8 cellular contexts compared by ENCODE assay signal in the genomic region with DNA sequence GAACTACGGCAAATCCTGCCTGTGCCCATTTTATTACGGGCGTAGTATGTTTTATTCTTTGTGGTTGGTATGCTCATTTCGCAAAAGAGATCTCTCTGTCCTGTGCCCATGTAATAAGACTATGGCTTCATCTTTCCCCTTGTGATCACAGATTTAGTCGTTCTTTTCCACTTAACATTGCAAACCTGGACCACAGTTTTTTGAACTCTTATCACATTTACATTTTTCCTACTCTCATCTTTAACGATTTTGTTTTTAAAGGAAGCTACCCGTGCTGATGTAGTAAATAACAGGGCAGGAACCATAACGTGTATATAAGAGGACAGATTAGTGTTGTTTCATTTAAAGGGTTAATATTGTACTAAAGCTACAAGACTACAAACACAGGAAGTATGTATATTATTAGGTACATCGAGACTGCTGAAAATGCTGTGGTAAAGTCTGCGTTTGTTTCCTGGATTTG. TPM values are rescaled to one million over a fixed set of nuclear protein-coding genes. Genes with fewer than 3 reads are reported as not detected.
DNase-seq lines count a peak whose midpoint lies in the region; ATAC-seq and TF ChIP-seq lines count a peak whose summit lies in the region.

No MANE protein-coding gene starts in this region.

- TF ChIP-seq CTCF in parathyroid adenoma (IDR thresholded peaks at IDR 0.05): no peak

- H3K9ac ChIP-seq in parathyroid adenoma: peak overlapping the region; percentile 72

- ATAC-seq in HG03159 (IDR thresholded peaks at IDR 0.05; ENCODE audit: unreplicated experiment): no peak
- no peak for ATAC-seq in GM18520 (IDR thresholded peaks at IDR 0.05; ENCODE audit: unreplicated experiment)

- H3K4me3 ChIP-seq in esophagus (ENCODE audit: low read depth in 1 of 2, low read length in 2 of 2): peak overlapping the region; percentile 81 to 92
- peak overlapping the region; percentile 70 for H3K4me3 ChIP-seq in parathyroid adenoma (ENCODE audit: low read depth, low read length)

- peak overlapping the region; percentile 99 for H3K27ac Mint-ChIP-seq in activated CD4-positive, alpha-beta T cell treated with anti-CD3 and anti-CD28 coated beads, Interleukin-2, amount 10 ng/mL, durations not matched to agents 24 days and 14 days

- H3K36me3 ChIP-seq in esophagus (ENCODE audit: control insufficient read depth in 2 of 2, insufficient read depth in 2 of 2, low read length in 1 of 2) (no peaks in the 10 kb centered on the region), parathyroid adenoma (ENCODE audit: control insufficient read depth, insufficient read depth, low read length) (no peaks in the 10 kb centered on the region)

- H3K27me3 ChIP-seq in esophagus (ENCODE audit: control insufficient read depth in 1 of 2, insufficient read depth in 2 of 2, low read length in 2 of 2) (no peaks in the 10 kb centered on the region), parathyroid adenoma (ENCODE audit: control insufficient read depth, insufficient read depth, low read length) (no peaks in the 10 kb centered on the region)

- H3K79me2 ChIP-seq in parathyroid adenoma: peaks cover under 1% of the 10 kb centered on the region

- H3K4me1 ChIP-seq in esophagus (ENCODE audit: control insufficient read depth in 2 of 2, insufficient read depth in 2 of 2, low read length in 1 of 2): no peaks in the 10 kb centered on the region
- H3K4me1 ChIP-seq in parathyroid adenoma: peaks cover 5% of the 10 kb centered on the region

- H3K9me3 ChIP-seq in esophagus (ENCODE audit: control insufficient read depth in 2 of 2, insufficient read depth in 1 of 2, low read depth in 1 of 2, low read length in 1 of 2): no peaks in the 10 kb centered on the region
- H3K9me3 ChIP-seq in parathyroid adenoma (ENCODE audit: control insufficient read depth, low read length): no peaks in the 10 kb centered on the region

- DNase-seq in activated CD4-positive, alpha-beta T cell treated with anti-CD3 and anti-CD28 coated beads, Interleukin-2, amount 10 ng/mL, durations not matched to agents 24 days and 14 days: no peak
- DNase-seq in activated CD4-positive, alpha-beta T cell treated with anti-CD3 and anti-CD28 coated beads for 4 hours: no peak
- DNase-seq in SK-N-DZ (ENCODE audit: low spot score) (peak; percentile 16), 8988T (no peak)

- peak overlapping the region; percentile 76 for H3K4me2 ChIP-seq in parathyroid adenoma (ENCODE audit: low read length)

- peak overlapping the region; percentile 95 for H2AFZ ChIP-seq in parathyroid adenoma

- H3K4me3 Mint-ChIP-seq in activated CD4-positive, alpha-beta T cell treated with anti-CD3 and anti-CD28 coated beads, Interleukin-2, amount 10 ng/mL, durations not matched to agents 24 days and 14 days: peak overlapping the region; percentile 87

- H3K36me3 Mint-ChIP-seq in activated CD4-positive, alpha-beta T cell treated with anti-CD3 and anti-CD28 coated beads, Interleukin-2, amount 10 ng/mL, durations not matched to agents 24 days and 14 days (ENCODE audit: low read depth): peaks cover 6% of the 10 kb centered on the region

- H3K4me1 Mint-ChIP-seq in activated CD4-positive, alpha-beta T cell treated with anti-CD3 and anti-CD28 coated beads, Interleukin-2, amount 10 ng/mL, durations not matched to agents 24 days and 14 days: peaks cover 29% of the 10 kb centered on the region

- WGBS in esophagus, 2 donors: 1% methylated on average over 10 of the region's 10 CpGs

- H3K9me3 Mint-ChIP-seq in activated CD4-positive, alpha-beta T cell treated with anti-CD3 and anti-CD28 coated beads, Interleukin-2, amount 10 ng/mL, durations not matched to agents 24 days and 14 days: no peaks in the 10 kb centered on the region

- peak overlapping the region; percentile 90 to 96 for H3K27ac ChIP-seq in esophagus (ENCODE audit: low read depth in 2 of 2, low read length in 1 of 2)
- peak overlapping the region; percentile 83 for H3K27ac ChIP-seq in parathyroid adenoma

- intact Hi-C loops in activated CD4-positive, alpha-beta T cell treated with anti-CD3 and anti-CD28 coated beads, Interleukin-2, amount 10 ng/mL, durations not matched to agents 24 days and 14 days (cut with micrococcal nuclease): loop anchor here (1.0 to 10.0 kb wide), 2 partner anchors 15 to 235 kb away; no protein-coding TSS in a partner anchor

- H3K27me3 Mint-ChIP-seq in activated CD4-positive, alpha-beta T cell treated with anti-CD3 and anti-CD28 coated beads, Interleukin-2, amount 10 ng/mL, durations not matched to agents 24 days and 14 days: peaks cover 9% of the 10 kb centered on the region

RNA-seq across cellular contexts. Expression of a gene that starts 3.1 kb away (rescaled TPM):
- 94.6 and 119 TPM in 2 replicates for total RNA-seq in activated CD4-positive, alpha-beta T cell treated with anti-CD3 and anti-CD28 coated beads, Interleukin-2, amount 10 ng/mL, durations not matched to agents 24 days and 14 days
- 74.6 and 78.1 TPM in 2 replicates for polyA plus RNA-seq in SK-N-DZ (2014; cell fraction: cytosol; rRNA removed)
- polyA plus RNA-seq in SK-N-DZ (2014; cell fraction: nucleus; rRNA removed): 78.6 and 86.6 TPM in 2 replicates
- 10 to 100 TPM; 28.1 to 37.7 TPM for polyA plus RNA-seq in esophagus
